ENCODE assay signal across 28 cellular contexts in genomic region chr6:33880746-33881145, GRCh38.
A peak's percentile ranks its signal among the peaks of the same experiment; 100 is the strongest.
DNase-seq lines count a peak whose midpoint lies in the region; ATAC-seq, FAIRE-seq and TF ChIP-seq lines count a peak whose summit lies in the region.
"Had no signal": no experiment of that assay in that cellular context is flagged by ENCODE, and none has a peak within 500 bp of the region (broad histone marks: within the 10 kb centered on the region; RNA-seq: fewer than 3 reads in every experiment).

No MANE protein-coding gene starts in this region.

- H3K4me3 ChIP-seq in bronchial epithelial cell (ENCODE audit: low read depth, low read length) (no peak overlapping the region), lower lobe of right lung (no peak overlapping the region), neural progenitor cell (no peak overlapping the region), HepG2 (replicated peaks in 1 of 3; ENCODE audit: insufficient read depth in 1 of 3, low read depth in 2 of 3, low read length in 3 of 3) (no peak overlapping the region)
- H3K4me3 ChIP-seq: MG63, PC-9 had no signal

- no peak overlapping the region for H3K4me3 Mint-ChIP-seq in neural progenitor cell
- H3K4me3 Mint-ChIP-seq: CD8-positive, alpha-beta T cell had no signal

- intact Hi-C loops in lower lobe of right lung (cut with DNase I), result no loop called here
- intact Hi-C loops in HepG2 (cut with micrococcal nuclease; ENCODE audit: unreplicated experiment), result no loop called here

- H3K9me3 ChIP-seq in lower lobe of right lung (no peaks in the 10 kb centered on the region), neural progenitor cell (ENCODE audit: low read depth) (no peaks in the 10 kb centered on the region), HepG2 (ENCODE audit: low read length) (no peaks in the 10 kb centered on the region)
- H3K9me3 ChIP-seq: MG63 had no signal

- H3K9ac ChIP-seq in neural progenitor cell, result no peak overlapping the region
- H3K9ac ChIP-seq in HepG2 (ENCODE audit: insufficient read depth, low read depth, low read length), result no peak overlapping the region

- CTCF ChIA-PET in HepG2 (lab: Yijun Ruan, JAX; ENCODE audit: low intra/inter-chr PET ratio, low total read pairs), result no interaction called here

- in situ Hi-C loops in HepG2 (cut with HindIII; ENCODE audit: extremely low pct_ligation_motif_present, low pct_unique_long_range_greater_than_20kb), result no loop called here

- no peak for TF ChIP-seq CTCF in C4-2B (conservative IDR thresholded peaks at IDR 0.05)
- TF ChIP-seq CTCF in bronchial epithelial cell (IDR thresholded peaks at IDR 0.05; ENCODE audit: insufficient read depth, low read length, severe bottlenecking), result no peak
- TF ChIP-seq CTCF in lower lobe of right lung (IDR thresholded peaks at IDR 0.05), result no peak
- TF ChIP-seq CTCF in neural progenitor cell (IDR thresholded peaks at IDR 0.05), result no peak
- no peak for TF ChIP-seq CTCF in HepG2 (CRISPR knock-in tag; IDR thresholded peaks at IDR 0.05)

- peak overlapping the region; percentile 27 for H3K4me2 ChIP-seq in neural progenitor cell
- no peak overlapping the region for H3K4me2 ChIP-seq in HepG2 (ENCODE audit: low read depth, low read length)
- H3K4me2 ChIP-seq: PC-9 had no signal

- no TSS peak for BruUV-seq in HepG2 (replicated peaks; lab: Mats Ljungman, UMichigan)

- no peak for TF ChIP-seq POLR2A in HepG2 (IDR thresholded peaks at IDR 0.05; ENCODE audit: insufficient read depth in 1 of 2, low read depth in 2 of 2, low read length in 2 of 2)

- TF ChIP-seq RAD21 in HepG2 (CRISPR knock-in tag; IDR thresholded peaks at IDR 0.05), result no peak

- H3K27me3 Mint-ChIP-seq in neural progenitor cell (ENCODE audit: insufficient read depth, low read depth), result peaks cover 5% of the 10 kb centered on the region

- H3K4me1 Mint-ChIP-seq in neural progenitor cell, result peaks cover 26% of the 10 kb centered on the region

- DNase-seq in bronchial epithelial cell (ENCODE audit: low read depth) (peak; percentile 18), lower lobe of right lung (peak; percentile 41), neural progenitor cell (ENCODE audit: low spot score) (no peak), RKO (ENCODE audit: low spot score) (no peak), DMS153 treated with DMSO at 0.1 percent for 48 hours (lab: John Stamatoyannopoulos, UW; ENCODE audit: unreplicated experiment) (no peak), HepG2 (ENCODE audit: low spot score) (no peak)
- DNase-seq: AML-193; C1 segment of cervical spinal cord; CD8-positive, alpha-beta T cell; DMS 273 treated with DMSO at 0.1 percent for 48 hours; GF-D8; HCEC 1CT; KG1; MG63; NCI-H2029; NCI-H446 treated with DMSO at 0.1 percent for 48 hours; NCI-H526; NCI-H82; PC-9; RPMI8226; SHP77 had no signal

- H4K20me1 ChIP-seq in neural progenitor cell (ENCODE audit: low read depth) (no peaks in the 10 kb centered on the region), HepG2 (ENCODE audit: insufficient read depth, low read length) (no peaks in the 10 kb centered on the region)

- no peaks in the 10 kb centered on the region for H3F3A ChIP-seq in neural progenitor cell (ENCODE audit: low read depth)

- H3K27ac ChIP-seq in C4-2B, result peak overlapping the region; percentile 17; the same call in 1 of the 2 replicates
- H3K27ac ChIP-seq in lower lobe of right lung, result no peak overlapping the region
- no peak overlapping the region for H3K27ac ChIP-seq in neural progenitor cell
- no peak overlapping the region for H3K27ac ChIP-seq in HepG2 (ENCODE audit: extremely low read length, insufficient read depth, low read length)
- H3K27ac ChIP-seq: PC-9 had no signal

- FAIRE-seq in bronchial epithelial cell (lab: Jason Lieb, UNC) (no peak), HepG2 (lab: Jason Lieb, UNC) (no peak)
- FAIRE-seq: A204.1, GM12891, GM19239, H1, HTR-8/SVneo had no signal

- peak overlapping the region; percentile 38 for H3K27ac Mint-ChIP-seq in neural progenitor cell
- H3K27ac Mint-ChIP-seq: CD8-positive, alpha-beta T cell had no signal

- no peaks in the 10 kb centered on the region for H3K36me3 ChIP-seq in bronchial epithelial cell (ENCODE audit: control insufficient read depth, insufficient read depth, low read length)
- no peaks in the 10 kb centered on the region for H3K36me3 ChIP-seq in lower lobe of right lung
- no peaks in the 10 kb centered on the region for H3K36me3 ChIP-seq in neural progenitor cell
- H3K36me3 ChIP-seq in HepG2 (replicated peaks in 1 of 2; ENCODE audit: control insufficient read depth in 1 of 2, insufficient read depth in 2 of 2, low read length in 2 of 2), result no peaks in the 10 kb centered on the region
- H3K36me3 ChIP-seq: MG63 had no signal

- peaks cover under 1% of the 10 kb centered on the region for H3K4me1 ChIP-seq in lower lobe of right lung
- H3K4me1 ChIP-seq in neural progenitor cell, result peaks cover 20% of the 10 kb centered on the region
- H3K4me1 ChIP-seq in HepG2 (ENCODE audit: insufficient read depth, low read length), result no peaks in the 10 kb centered on the region

- H3K79me2 ChIP-seq in neural progenitor cell (ENCODE audit: low read depth) (no peaks in the 10 kb centered on the region), HepG2 (ENCODE audit: insufficient read depth, low read length) (no peaks in the 10 kb centered on the region)

- TF ChIP-seq EP300 in HepG2 (IDR thresholded peaks at IDR 0.05; ENCODE audit: low read depth in 2 of 2, low read length in 2 of 2) (no peak), HepG2 (CRISPR knock-in tag; IDR thresholded peaks at IDR 0.05; ENCODE audit: borderline replicate concordance) (no peak)

- no peaks in the 10 kb centered on the region for H3K36me3 Mint-ChIP-seq in neural progenitor cell
- H3K36me3 Mint-ChIP-seq: CD8-positive, alpha-beta T cell had no signal

- no peak for ATAC-seq in lower lobe of right lung
- no peak for ATAC-seq in GM19455 (IDR thresholded peaks at IDR 0.05; ENCODE audit: unreplicated experiment)
- ATAC-seq in HepG2, result no peak
- ATAC-seq: CD8-positive, alpha-beta T cell had no signal

- 47% methylated on average over 12 of the region's 12 CpGs for WGBS in HepG2 (ENCODE audit: low lambda C conversion rate)

- H3K27me3 ChIP-seq in bronchial epithelial cell (ENCODE audit: control insufficient read depth, insufficient read depth, low read length) (no peaks in the 10 kb centered on the region), lower lobe of right lung (ENCODE audit: low read depth) (no peaks in the 10 kb centered on the region), neural progenitor cell (no peaks in the 10 kb centered on the region), HepG2 (ENCODE audit: control insufficient read depth in 1 of 2, insufficient read depth in 2 of 2, low read length in 2 of 2) (peaks cover 7 to 60% of the 10 kb centered on the region in 2 experiments; a peak in 3 of 5 replicates)
- H3K27me3 ChIP-seq: MG63 had no signal

- POLR2A ChIA-PET in HepG2 (lab: Yijun Ruan, JAX), result no interaction called here

- H2AFZ ChIP-seq in neural progenitor cell (replicated peaks) (no peak overlapping the region), HepG2 (ENCODE audit: low read length) (no peak overlapping the region)
- H2AFZ ChIP-seq: PC-9 had no signal

- H3K9me3 Mint-ChIP-seq in neural progenitor cell, result no peaks in the 10 kb centered on the region
- H3K9me3 Mint-ChIP-seq: CD8-positive, alpha-beta T cell had no signal

TF ChIP-seq in HepG2, 621 proteins besides CTCF, POLR2A, EP300 and RAD21 (continues in another document):
- TF ChIP-seq ZNF18 (CRISPR knock-in tag; IDR thresholded peaks at IDR 0.05; ENCODE audit: insufficient replicate concordance), result no peak
- no peak for TF ChIP-seq CHCHD3 (CRISPR knock-in tag; IDR thresholded peaks at IDR 0.05)
- TF ChIP-seq ZNF552 (CRISPR knock-in tag; IDR thresholded peaks at IDR 0.05; ENCODE audit: borderline replicate concordance), result no peak

Comparison
In these comparisons a context has a peak if more than half of its experiments do, and no peak if none do; other contexts are left out.
1. DNase-seq: peak in bronchial epithelial cell (single experiment) and lower lobe of right lung (single experiment); none in neural progenitor cell (single experiment), RKO (single experiment), DMS153 treated with DMSO at 0.1 percent for 48 hours (single experiment) and HepG2 (single experiment).